In genomic region chrX:22396408-22396807, GRCh38 we compare ENCODE assay signal across 3 cellular contexts.
TF ChIP-seq lines count a peak whose summit lies in the region.

No MANE protein-coding gene starts in this region.

TF ChIP-seq in SK-N-SH treated with all-trans-retinoic acid at 6 μM for 48 hours, 23 proteins besides CTCF, POLR2A, EP300 and RAD21:
- TF ChIP-seq CREB5 (CRISPR knock-in tag; IDR thresholded peaks at IDR 0.05; ENCODE audit: low read depth) (no peak), ARNTL (CRISPR knock-in tag; IDR thresholded peaks at IDR 0.05; ENCODE audit: borderline replicate concordance, low read depth) (no peak), CSRNP3 (CRISPR knock-in tag; IDR thresholded peaks at IDR 0.05) (no peak), OSR1 (CRISPR knock-in tag; IDR thresholded peaks at IDR 0.05) (no peak), BACH2 (CRISPR knock-in tag; IDR thresholded peaks at IDR 0.05; ENCODE audit: borderline replicate concordance) (no peak), CSDC2 (CRISPR knock-in tag; IDR thresholded peaks at IDR 0.05) (no peak), PPARA (CRISPR knock-in tag; IDR thresholded peaks at IDR 0.05; ENCODE audit: borderline replicate concordance) (no peak)

TF ChIP-seq in SK-N-SH, 30 proteins besides CTCF, POLR2A, EP300 and RAD21:
- TF ChIP-seq FOXJ3 (CRISPR knock-in tag; IDR thresholded peaks at IDR 0.05) (no peak), PBX3 (IDR thresholded peaks at IDR 0.05) (no peak), JUND (IDR thresholded peaks at IDR 0.05) (no peak), CHD2 (IDR thresholded peaks at IDR 0.05; ENCODE audit: low read length, partially characterized antibody) (no peak), MXI1 (IDR thresholded peaks at IDR 0.05; ENCODE audit: low read depth, low read length) (no peak), ZBTB33 (IDR thresholded peaks at IDR 0.05; ENCODE audit: borderline replicate concordance, low read depth) (no peak), GATA2 (CRISPR knock-in tag; IDR thresholded peaks at IDR 0.05) (no peak), TAF1 (IDR thresholded peaks at IDR 0.05; ENCODE audit: borderline replicate concordance, low read depth, low read length) (no peak), EZH2phosphoT487 (IDR thresholded peaks at IDR 0.05; ENCODE audit: borderline replicate concordance, low read depth) (no peak), SIN3A (IDR thresholded peaks at IDR 0.05; ENCODE audit: borderline replicate concordance, low read depth, low read length) (no peak), FOSL2 (IDR thresholded peaks at IDR 0.05; ENCODE audit: borderline replicate concordance, low read depth) (no peak), SMC3 (IDR thresholded peaks at IDR 0.05; ENCODE audit: low read depth, low read length) (no peak), POLR2AphosphoS5 (IDR thresholded peaks at IDR 0.05; ENCODE audit: low read depth, low read length) (no peak), TCF12 (IDR thresholded peaks at IDR 0.05) (no peak)
TF ChIP-seq in SK-N-SH: peak in this region for 0.

TF ChIP-seq in endothelial cell of umbilical vein, 7 proteins besides CTCF, POLR2A, EP300 and RAD21:
- TF ChIP-seq POLR2AphosphoS5 (IDR thresholded peaks at IDR 0.05; ENCODE audit: insufficient read depth, low read depth, low read length) = no peak
